Comparison of ENCODE assay signal across 8 cellular contexts in genomic region chr1:182616130-182617074, GRCh38. TPM values are rescaled to one million over a fixed set of nuclear protein-coding genes. Genes with fewer than 3 reads are reported as not detected.
DNase-seq lines count a peak whose midpoint lies in the region; ATAC-seq and TF ChIP-seq lines count a peak whose summit lies in the region.

No MANE protein-coding gene starts in this region.

- intact Hi-C loops in head of caudate nucleus (cut with DNase I), result no loop called here

- peak; percentile 74 for DNase-seq in D341Med (ENCODE audit: low spot score)
- DNase-seq in KG1 (lab: John Stamatoyannopoulos, UW), result peak; percentile 86
- DNase-seq in activated effector memory CD4-positive, alpha-beta T cell treated with Interleukin-2 at 50 U/mL for 16 hours, result peak; percentile 83
- DNase-seq in head of caudate nucleus, result peak in 38 of 42 donors; percentile 19 to 87 (median 61)
- peak; percentile 88 for DNase-seq in retinal pigment epithelial cell (ENCODE audit: low read depth)
- no peak for DNase-seq in HCEC 1CT

- TF ChIP-seq CTCF in retinal pigment epithelial cell (conservative IDR thresholded peaks at IDR 0.05; ENCODE audit: low read depth, low read length), result no peak

- ATAC-seq in GM21528 (IDR thresholded peaks at IDR 0.05; ENCODE audit: low FRiP score, unreplicated experiment), result peak; percentile 78

- H3K4me3 ChIP-seq in retinal pigment epithelial cell (ENCODE audit: low read length), result peak overlapping the region; percentile 5

TF ChIP-seq in PFSK-1, 5 proteins besides CTCF, POLR2A, EP300 and RAD21:
- no peak for TF ChIP-seq REST (IDR thresholded peaks at IDR 0.05; ENCODE audit: insufficient read depth in 1 of 2, low read depth in 2 of 2, low read length in 2 of 2)
- peak; percentile 56 for TF ChIP-seq FOXP2 (optimal IDR thresholded peaks at IDR 0.05; ENCODE audit: borderline replicate concordance, extremely low read depth, extremely low read length, insufficient read depth)
TF ChIP-seq in PFSK-1: peak in this region for 1.

RNA-seq across cellular contexts. Expression of gene RGS16, which starts 12.2 kb away (rescaled TPM):
- polyA plus RNA-seq in PFSK-1 (2012; ENCODE audit: insufficient read length, low read depth), result 3.7 TPM

RNA-seq across cellular contexts. Expression of gene RNASEL, which starts 27.3 kb away (rescaled TPM):
- 0.24 TPM for polyA plus RNA-seq in PFSK-1 (2012; ENCODE audit: insufficient read length, low read depth)
